ENCODE assay signal across 1 cellular context in genomic region chr3:37214076-37214475, GRCh38.
TF ChIP-seq lines count a peak whose summit lies in the region.

No MANE protein-coding gene starts in this region.

TF ChIP-seq in GM23338, 12 proteins besides CTCF, POLR2A, EP300 and RAD21 (continued from another document):
- TF ChIP-seq ZNF462 (CRISPR knock-in tag; IDR thresholded peaks at IDR 0.05) (no peak), NANOG (IDR thresholded peaks at IDR 0.05; ENCODE audit: borderline replicate concordance) (no peak), ETS1 (IDR thresholded peaks at IDR 0.05) (no peak), REST (IDR thresholded peaks at IDR 0.05; ENCODE audit: unreplicated experiment) (no peak), ZNF331 (CRISPR knock-in tag; IDR thresholded peaks at IDR 0.05; ENCODE audit: low read depth) (no peak), POLR2AphosphoS5 (IDR thresholded peaks at IDR 0.05; ENCODE audit: low read depth) (no peak), EZH2 (IDR thresholded peaks at IDR 0.05; ENCODE audit: low read depth, unreplicated experiment) (no peak)
TF ChIP-seq in GM23338: peak in this region for 0.
